Comparison of ENCODE assay signal across 8 cellular contexts in genomic region chr5:3451961-3452360, GRCh38.
"Had no signal": no experiment of that assay in that cellular context is flagged by ENCODE, and none has a peak within 500 bp of the region (broad histone marks: within the 10 kb centered on the region; RNA-seq: fewer than 3 reads in every experiment).

No MANE protein-coding gene starts in this region.

- H3K4me1 ChIP-seq: HAP-1 had no signal

- H3K36me3 ChIP-seq: HAP-1 had no signal

- H3K27ac ChIP-seq: GM23248 had no signal

- H3K4me3 ChIP-seq: GM23248, HAP-1, K562 had no signal

- DNase-seq: GM23248, GOT3, H7, HFFc6, IMR-90 had no signal

- H3K9me3 ChIP-seq: HAP-1 had no signal

- ATAC-seq: HCT116, K562 had no signal
